Comparison of ENCODE assay signal across 12 cellular contexts in the genomic region with DNA sequence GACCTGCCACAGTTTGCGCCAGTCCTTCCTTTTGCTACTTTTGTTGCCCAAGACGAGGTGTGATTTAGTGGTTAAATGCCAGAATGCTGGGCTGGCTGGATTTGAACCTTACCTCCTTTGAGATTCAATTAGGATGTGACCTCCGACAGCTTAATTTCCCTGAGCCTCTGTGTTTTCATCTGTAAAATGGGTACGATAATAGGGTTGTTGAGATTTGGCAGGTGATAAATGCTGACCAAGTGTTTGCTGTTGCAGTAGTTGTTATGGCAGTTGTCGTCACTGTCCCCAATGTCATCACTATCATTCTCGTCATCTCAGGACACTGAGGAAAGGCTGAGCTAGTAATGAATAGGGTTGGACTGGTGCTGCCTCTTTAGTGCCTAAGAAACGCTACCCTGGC.
DNase-seq lines count a peak whose midpoint lies in the region; ATAC-seq and TF ChIP-seq lines count a peak whose summit lies in the region.
"Had no signal": no experiment of that assay in that cellular context is flagged by ENCODE, and none has a peak within 500 bp of the region (broad histone marks: within the 10 kb centered on the region; RNA-seq: fewer than 3 reads in every experiment).

No MANE protein-coding gene starts in this region.

- peaks cover 3% of the 10 kb centered on the region for H3K36me3 Mint-ChIP-seq in CD8-positive, alpha-beta T cell
- H3K36me3 Mint-ChIP-seq in endothelial cell (ENCODE audit: low read depth, unreplicated experiment): peaks cover 34% of the 10 kb centered on the region
- H3K36me3 Mint-ChIP-seq in progenitor cell of endocrine pancreas (ENCODE audit: insufficient read depth): no peaks in the 10 kb centered on the region
- H3K36me3 Mint-ChIP-seq: mesothelial cell of epicardium had no signal

- ATAC-seq in CD8-positive, alpha-beta T cell: no peak
- ATAC-seq in Panc1: no peak
- ATAC-seq in left colon: no peak
- no peak for ATAC-seq in omental fat pad (ENCODE audit: low FRiP score)

- DNase-seq in CD8-positive, alpha-beta T cell: no peak
- no peak for DNase-seq in Panc1 (ENCODE audit: low read depth, low spot score)
- DNase-seq in endothelial cell (ENCODE audit: low spot score): no peak
- no peak for DNase-seq in progenitor cell of endocrine pancreas (ENCODE audit: low spot score, unreplicated experiment)
- no peak for DNase-seq in left colon
- no peak for DNase-seq in omental fat pad (ENCODE audit: low spot score)
- DNase-seq in HuH-7 (ENCODE audit: low spot score): no peak
- no peak for DNase-seq in Kasumi-1 (lab: John Stamatoyannopoulos, UW)
- DNase-seq: amniotic stem cell, head of caudate nucleus, SHP77 treated with DMSO at 0.1 percent for 48 hours had no signal

- no peak overlapping the region for H3K4me3 ChIP-seq in CD8-positive, alpha-beta T cell (ENCODE audit: low read depth, low read length)
- no peak overlapping the region for H3K4me3 ChIP-seq in Panc1 (ENCODE audit: low read depth in 2 of 2, low read length in 2 of 2)

- peaks cover 42% of the 10 kb centered on the region for H3K4me1 ChIP-seq in CD8-positive, alpha-beta T cell (ENCODE audit: insufficient read depth, low read length)
- peaks cover 63% of the 10 kb centered on the region for H3K4me1 ChIP-seq in Panc1 (ENCODE audit: control insufficient read depth, insufficient read depth, low read length)

- no peaks in the 10 kb centered on the region for H3K36me3 ChIP-seq in CD8-positive, alpha-beta T cell (ENCODE audit: insufficient read depth, low read length)
- no peaks in the 10 kb centered on the region for H3K36me3 ChIP-seq in Panc1 (ENCODE audit: control insufficient read depth, insufficient read depth, low read length)

- in situ Hi-C loops in Panc1 (cut with HindIII; ENCODE audit: low pct_unique_long_range_greater_than_20kb, low sequenced_read_pairs): no loop called here

- H3K27ac Mint-ChIP-seq in CD8-positive, alpha-beta T cell: peak overlapping the region; percentile 97
- H3K27ac Mint-ChIP-seq in endothelial cell (ENCODE audit: unreplicated experiment): peak overlapping the region; percentile 96
- H3K27ac Mint-ChIP-seq in progenitor cell of endocrine pancreas: peak overlapping the region; percentile 68

- no peaks in the 10 kb centered on the region for H3K9me3 ChIP-seq in CD8-positive, alpha-beta T cell (ENCODE audit: low read length)
- H3K9me3 ChIP-seq in Panc1 (ENCODE audit: control insufficient read depth, insufficient read depth, low read depth, low read length): no peaks in the 10 kb centered on the region

- H3K9me3 Mint-ChIP-seq in CD8-positive, alpha-beta T cell: no peaks in the 10 kb centered on the region
- no peaks in the 10 kb centered on the region for H3K9me3 Mint-ChIP-seq in endothelial cell (ENCODE audit: unreplicated experiment)
- H3K9me3 Mint-ChIP-seq in progenitor cell of endocrine pancreas (ENCODE audit: low read depth): no peaks in the 10 kb centered on the region
- H3K9me3 Mint-ChIP-seq: mesothelial cell of epicardium had no signal

- H3K27me3 Mint-ChIP-seq in CD8-positive, alpha-beta T cell (ENCODE audit: low read depth): no peaks in the 10 kb centered on the region
- peaks cover 30% of the 10 kb centered on the region for H3K27me3 Mint-ChIP-seq in endothelial cell (ENCODE audit: unreplicated experiment)
- H3K27me3 Mint-ChIP-seq in progenitor cell of endocrine pancreas: no peaks in the 10 kb centered on the region

- peak overlapping the region; percentile 33 for H3K4me3 Mint-ChIP-seq in CD8-positive, alpha-beta T cell
- peak overlapping the region; percentile 51 for H3K4me3 Mint-ChIP-seq in endothelial cell (ENCODE audit: unreplicated experiment)
- H3K4me3 Mint-ChIP-seq in progenitor cell of endocrine pancreas (ENCODE audit: low read depth): no peak overlapping the region
- H3K4me3 Mint-ChIP-seq: mesothelial cell of epicardium had no signal

- POLR2A ChIA-PET in CD8-positive, alpha-beta T cell (lab: Charles Lee): interaction anchor here (1.1 to 2.6 kb wide), 2 partner anchors 30 to 38 kb away, joined by 4 to 12 read pairs; no protein-coding TSS in a partner anchor
- POLR2A ChIA-PET in Panc1 (lab: Charles Lee): no interaction called here

- CTCF ChIA-PET in CD8-positive, alpha-beta T cell (lab: Charles Lee): interaction anchor here (0.6 to 1.0 kb wide), 5 partner anchors 9 to 151 kb away, joined by 3 to 4 read pairs (median 3); no protein-coding TSS in a partner anchor
- CTCF ChIA-PET in Panc1 (lab: Charles Lee): interaction anchor here (0.5 kb wide), 1 partner anchor 152 kb away, joined by 3 read pairs; no protein-coding TSS in a partner anchor

- H3K4me1 Mint-ChIP-seq in CD8-positive, alpha-beta T cell (ENCODE audit: low read depth): peaks cover 54% of the 10 kb centered on the region
- H3K4me1 Mint-ChIP-seq in endothelial cell (ENCODE audit: unreplicated experiment) (peaks cover 83% of the 10 kb centered on the region), progenitor cell of endocrine pancreas (ENCODE audit: low read depth) (peaks cover 31% of the 10 kb centered on the region)

- H3K27ac ChIP-seq in CD8-positive, alpha-beta T cell (ENCODE audit: low read depth, low read length): peak overlapping the region; percentile 68
- peak overlapping the region; percentile 73 for H3K27ac ChIP-seq in Panc1 (ENCODE audit: low read length)

- BruUV-seq in Panc1 (replicated peaks; lab: Mats Ljungman, UMichigan): no TSS peak

- no peaks in the 10 kb centered on the region for H3K27me3 ChIP-seq in CD8-positive, alpha-beta T cell (ENCODE audit: insufficient read depth, low read length)
- no peaks in the 10 kb centered on the region for H3K27me3 ChIP-seq in Panc1 (ENCODE audit: control insufficient read depth, insufficient read depth, low read length)

- no peak for TF ChIP-seq CTCF in CD8-positive, alpha-beta T cell (IDR thresholded peaks at IDR 0.05)
- TF ChIP-seq CTCF in Panc1 (IDR thresholded peaks at IDR 0.05) (no peak), endothelial cell (IDR thresholded peaks at IDR 0.05; ENCODE audit: unreplicated experiment) (no peak), progenitor cell of endocrine pancreas (IDR thresholded peaks at IDR 0.05; ENCODE audit: unreplicated experiment) (no peak), omental fat pad (IDR thresholded peaks at IDR 0.05) (no peak)

- intact Hi-C loops in CD8-positive, alpha-beta T cell (cut with DNase I, micrococcal nuclease): loop anchor here in 1 of 2 experiments (5.0 kb wide), 1 partner anchor 234 kb away; no protein-coding TSS in a partner anchor
- intact Hi-C loops in Panc1 (cut with micrococcal nuclease; ENCODE audit: unreplicated experiment): no loop called here
- intact Hi-C loops in left colon (cut with DNase I, micrococcal nuclease): no loop called here
